Comparison of ENCODE assay signal across 8 cellular contexts in the genomic region with DNA sequence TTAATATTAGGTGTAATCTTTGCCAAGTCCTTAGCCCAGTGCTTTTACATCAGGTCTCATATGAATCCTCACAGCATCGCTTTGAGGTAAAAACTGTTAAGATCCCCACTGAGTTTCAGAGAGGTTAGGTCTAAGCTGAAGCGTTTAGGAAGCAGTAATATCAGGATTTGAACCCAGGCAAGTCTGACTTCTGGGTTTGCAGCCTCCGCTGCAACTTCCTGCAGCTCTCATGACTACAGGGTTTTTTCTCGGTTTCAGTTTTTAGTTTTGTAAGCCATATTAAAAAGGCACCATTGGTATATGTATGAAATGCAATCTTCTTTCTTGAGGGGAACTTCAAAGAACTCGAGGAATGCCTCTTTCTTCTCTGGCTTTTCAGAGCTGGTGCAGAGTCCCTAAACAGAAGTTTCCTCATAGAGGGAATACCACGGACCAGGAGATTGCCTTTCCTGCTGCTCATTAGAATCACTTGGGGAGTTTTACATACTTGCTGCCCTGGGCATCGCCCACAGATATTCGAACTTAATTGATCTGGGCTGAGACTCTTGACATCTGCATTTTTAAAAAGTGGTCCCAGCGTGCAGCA. TPM values are rescaled to one million over a fixed set of nuclear protein-coding genes. Genes with fewer than 3 reads are reported as not detected.
DNase-seq lines count a peak whose midpoint lies in the region; ATAC-seq and TF ChIP-seq lines count a peak whose summit lies in the region.

No MANE protein-coding gene starts in this region.

- TF ChIP-seq POLR2A in uterus (IDR thresholded peaks at IDR 0.05), result no peak

- no peaks in the 10 kb centered on the region for H3K27me3 ChIP-seq in effector memory CD4-positive, alpha-beta T cell (replicated peaks; ENCODE audit: control insufficient read depth, insufficient read depth, low read length, poor library complexity, severe bottlenecking)
- H3K27me3 ChIP-seq in HAP-1 (ENCODE audit: low read depth) (no peaks in the 10 kb centered on the region), uterus (no peaks in the 10 kb centered on the region)

- no peaks in the 10 kb centered on the region for H3K9me3 Mint-ChIP-seq in Calu3 (ENCODE audit: low read depth, unreplicated experiment)

- peak overlapping the region; percentile 78 for H3K27ac ChIP-seq in effector memory CD4-positive, alpha-beta T cell (ENCODE audit: insufficient read depth, low read length, poor library complexity, severe bottlenecking)
- H3K27ac ChIP-seq in uterus, result no peak overlapping the region

- no TSS peak for BruUV-seq in Calu3 (replicated peaks; lab: Mats Ljungman, UMichigan)

- peaks cover 7% of the 10 kb centered on the region for H3K36me3 Mint-ChIP-seq in Calu3 (ENCODE audit: insufficient read depth, unreplicated experiment)

- H3K9me3 ChIP-seq in effector memory CD4-positive, alpha-beta T cell (ENCODE audit: control insufficient read depth, low read length), result no peaks in the 10 kb centered on the region
- no peaks in the 10 kb centered on the region for H3K9me3 ChIP-seq in HAP-1
- H3K9me3 ChIP-seq in uterus, result no peaks in the 10 kb centered on the region

- CTCF ChIA-PET in Calu3 (lab: Charles Lee), result interaction anchor here (0.6 kb wide), 1 partner anchor 15 kb away, joined by 3 read pairs; no protein-coding TSS in a partner anchor

- H3K4me1 ChIP-seq in effector memory CD4-positive, alpha-beta T cell (ENCODE audit: control insufficient read depth, insufficient read depth, low read length, poor library complexity, severe bottlenecking), result peaks cover 25% of the 10 kb centered on the region
- peaks cover 35% of the 10 kb centered on the region for H3K4me1 ChIP-seq in HAP-1
- no peaks in the 10 kb centered on the region for H3K4me1 ChIP-seq in uterus

- no peaks in the 10 kb centered on the region for H3K36me3 ChIP-seq in effector memory CD4-positive, alpha-beta T cell (ENCODE audit: control insufficient read depth, insufficient read depth, low read length)
- H3K36me3 ChIP-seq in HAP-1 (replicated peaks), result no peaks in the 10 kb centered on the region
- no peaks in the 10 kb centered on the region for H3K36me3 ChIP-seq in uterus

- TF ChIP-seq CTCF in Calu3 (IDR thresholded peaks at IDR 0.05; ENCODE audit: unreplicated experiment) (no peak), uterus (IDR thresholded peaks at IDR 0.05) (no peak)

- in situ Hi-C loops in HAP-1 (cut with MboI; ENCODE audit: low sequenced_read_pairs), result no loop called here

- peaks cover 41% of the 10 kb centered on the region for H3K4me1 Mint-ChIP-seq in Calu3 (ENCODE audit: low read depth, unreplicated experiment)

- H3K27me3 Mint-ChIP-seq in Calu3 (ENCODE audit: unreplicated experiment), result no peaks in the 10 kb centered on the region

- no peak for DNase-seq in Calu3
- DNase-seq in effector memory CD4-positive, alpha-beta T cell, result no peak
- no peak for DNase-seq in glomerular visceral epithelial cell (ENCODE audit: extremely low spot score)
- no peak for DNase-seq in HAP-1 (ENCODE audit: low spot score in 2 of 2)
- no peak for DNase-seq in kidney tubule cell (ENCODE audit: low spot score)
- no peak for DNase-seq in uterus

- intact Hi-C loops in Calu3 (cut with micrococcal nuclease; ENCODE audit: unreplicated experiment), result loop anchor here (5.0 kb wide), 1 partner anchor 208 kb away; no protein-coding TSS in a partner anchor
- intact Hi-C loops in uterus (cut with DNase I; ENCODE audit: low total_unique reads), result no loop called here

- peak overlapping the region; percentile 37 for H3K4me3 ChIP-seq in effector memory CD4-positive, alpha-beta T cell (ENCODE audit: insufficient read depth, low read depth, low read length, poor library complexity, severe bottlenecking)
- H3K4me3 ChIP-seq in HAP-1, result no peak overlapping the region
- no peak overlapping the region for H3K4me3 ChIP-seq in uterus

- peak overlapping the region; percentile 34 for H3K4me3 Mint-ChIP-seq in Calu3 (ENCODE audit: low read depth, unreplicated experiment)

- ATAC-seq in GM19455 (IDR thresholded peaks at IDR 0.05; ENCODE audit: unreplicated experiment) (peak; percentile 65), HG03469 (IDR thresholded peaks at IDR 0.05; ENCODE audit: unreplicated experiment) (peak; percentile 38)

- H3K27ac Mint-ChIP-seq in Calu3 (ENCODE audit: unreplicated experiment), result peak overlapping the region; percentile 82

RNA-seq across cellular contexts. Expression of a gene that starts 6.5 kb away (rescaled TPM):
- total RNA-seq in Calu3 (2022) (12.7 and 13.2 TPM in 2 replicates), uterus (10 to 100 TPM in 2 of 4 donors, 1 to 10 TPM in 2; 3.8 to 26.7 (median 13.1) TPM)
